1 cellular context compared by ENCODE assay signal in genomic region chr20:43959079-43959919, GRCh38.
TF ChIP-seq lines count a peak whose summit lies in the region.

No MANE protein-coding gene starts in this region.

TF ChIP-seq in HCT116, 20 proteins besides CTCF, POLR2A, EP300 and RAD21 (continued from another document):
- no peak for TF ChIP-seq YY1 (IDR thresholded peaks at IDR 0.05; ENCODE audit: extremely low read depth, insufficient replicate concordance, low read depth, low read length)
- TF ChIP-seq REST (IDR thresholded peaks at IDR 0.05; ENCODE audit: low read depth) = no peak
- no peak for TF ChIP-seq FOSL1 (IDR thresholded peaks at IDR 0.05; ENCODE audit: low read depth)
